27 cellular contexts compared by ENCODE assay signal in the genomic region with DNA sequence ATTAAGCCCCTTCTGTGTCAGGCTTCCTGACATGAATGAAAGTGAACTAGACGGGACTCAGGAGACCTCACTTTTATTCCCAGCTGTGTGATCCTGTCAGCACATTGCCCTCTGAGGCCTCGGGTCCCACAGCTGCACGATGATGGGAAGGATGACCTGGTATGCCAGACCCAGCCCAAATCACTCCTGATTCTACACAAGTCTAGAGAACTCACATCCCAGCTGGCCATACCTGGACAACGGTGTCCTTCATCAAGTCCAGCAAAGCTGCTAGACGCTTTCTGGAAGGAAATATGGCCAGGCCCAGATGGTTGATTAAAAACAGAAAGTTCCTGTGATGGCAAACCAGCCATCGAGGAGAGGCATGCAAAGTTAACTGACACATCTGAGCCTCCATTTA.
"Had no signal": no experiment of that assay in that cellular context is flagged by ENCODE, and none has a peak within 500 bp of the region (broad histone marks: within the 10 kb centered on the region; RNA-seq: fewer than 3 reads in every experiment).

No MANE protein-coding gene starts in this region.

- ATAC-seq: heart left ventricle; natural killer cell; right cardiac atrium; stimulated activated memory B cell treated with anti-CD40 and anti-IgM and Interleukin-4, amounts not matched to agents 10 μg/mL and 1 μg/mL and 100 μg/mL, for 72 hours; stimulated activated naive CD8-positive, alpha-beta T cell treated with anti-CD3 and anti-CD28 coated beads, Interleukin-15, amount 100 ng/mL, for 72 hours had no signal

- H3K4me1 ChIP-seq: heart left ventricle, left ventricle myocardium inferior, neural progenitor cell, tibial nerve had no signal

- H3K27me3 ChIP-seq: heart left ventricle, neural progenitor cell, ovary, tibial nerve had no signal

- H3K9me3 Mint-ChIP-seq: natural killer cell had no signal

- H3K4me1 Mint-ChIP-seq: immature natural killer cell; mesothelial cell of epicardium; naive B cell; natural killer cell; stimulated activated memory B cell treated with anti-CD40 and anti-IgM and Interleukin-4, amounts not matched to agents 10 μg/mL and 1 μg/mL and 100 μg/mL, for 72 hours; stimulated activated naive CD8-positive, alpha-beta T cell treated with anti-CD3 and anti-CD28 coated beads, Interleukin-15, amount 100 ng/mL, for 72 hours had no signal

- H3K4me3 Mint-ChIP-seq: immature natural killer cell; mesothelial cell of epicardium; naive B cell; natural killer cell; nephron progenitor cell; neural progenitor cell; stimulated activated memory B cell treated with anti-CD40 and anti-IgM and Interleukin-4, amounts not matched to agents 10 μg/mL and 1 μg/mL and 100 μg/mL, for 72 hours; stimulated activated naive CD8-positive, alpha-beta T cell treated with anti-CD3 and anti-CD28 coated beads, Interleukin-15, amount 100 ng/mL, for 72 hours; type B pancreatic cell had no signal

- H3K4me3 ChIP-seq: heart left ventricle, left ventricle myocardium inferior, lung, neural progenitor cell, ovary, smooth muscle cell, tibial nerve had no signal

- H3K27ac ChIP-seq: heart left ventricle, left ventricle myocardium inferior, neural progenitor cell, neutrophil, ovary, tibial nerve had no signal

- H3K36me3 ChIP-seq: heart left ventricle, left ventricle myocardium inferior, neural progenitor cell, neutrophil, ovary, tibial nerve had no signal

- H3K36me3 Mint-ChIP-seq: immature natural killer cell, mesothelial cell of epicardium, natural killer cell, neural progenitor cell, type B pancreatic cell had no signal

- DNase-seq: hypothalamus; immature natural killer cell; left ventricle myocardium inferior; mesendoderm; naive B cell; natural killer cell; nephron progenitor cell; occipital lobe; ovary; right cardiac atrium; stimulated activated CD4-positive, alpha-beta T cell treated with anti-CD3 and anti-CD28 coated beads, Interleukin-1b, Interleukin-23, amount 100 ng/mL, for 48 hours; stimulated activated CD4-positive, alpha-beta T cell treated with anti-CD3 and anti-CD28 coated beads, Interleukin-2, amount 100 ng/mL, for 48 hours; stimulated activated CD4-positive, alpha-beta T cell treated with anti-CD3 and anti-CD28 coated beads, Interleukin-4, amount 100 ng/mL, for 4 hours; stimulated activated CD8-positive, alpha-beta memory T cell treated with anti-CD3 and anti-CD28 coated beads, Interleukin-4, amount 100 ng/mL, for 48 hours; stimulated activated naive CD4-positive, alpha-beta T cell treated with Interleukin-2 at 50 U/mL for 16 hours; stimulated activated naive CD8-positive, alpha-beta T cell treated with anti-CD3 and anti-CD28 coated beads, Interleukin-15, amount 100 ng/mL, for 72 hours; substantia nigra had no signal

- H3K9me3 ChIP-seq: neutrophil, ovary had no signal

- H3K27ac Mint-ChIP-seq: immature natural killer cell; mesothelial cell of epicardium; naive B cell; natural killer cell; nephron progenitor cell; neural progenitor cell; progenitor cell of endocrine pancreas; stimulated activated memory B cell treated with anti-CD40 and anti-IgM and Interleukin-4, amounts not matched to agents 10 μg/mL and 1 μg/mL and 100 μg/mL, for 72 hours; stimulated activated naive CD8-positive, alpha-beta T cell treated with anti-CD3 and anti-CD28 coated beads, Interleukin-15, amount 100 ng/mL, for 72 hours; type B pancreatic cell had no signal
